Comparison of ENCODE assay signal across 38 cellular contexts in the genomic region with DNA sequence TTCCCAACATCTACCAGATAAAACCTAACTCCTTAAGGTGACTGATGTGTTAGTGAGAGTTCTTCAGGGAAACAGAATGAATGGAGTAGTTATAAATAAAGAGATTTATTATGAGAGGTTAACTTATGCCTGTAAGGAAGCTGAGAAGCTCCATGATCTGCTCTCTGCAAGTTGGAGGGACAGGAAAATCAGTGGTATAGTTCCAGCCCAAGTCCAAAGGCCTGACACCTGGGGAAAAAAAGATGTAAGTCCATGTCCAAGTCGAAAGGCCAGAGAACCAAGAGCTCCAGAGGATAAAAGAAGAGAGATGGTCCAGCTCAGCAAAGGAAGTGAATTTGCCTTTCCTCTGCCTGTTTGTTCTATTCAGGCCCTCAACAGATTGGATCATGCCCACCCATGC. TPM values are rescaled to one million over a fixed set of nuclear protein-coding genes. Genes with fewer than 3 reads are reported as not detected.
"Had no signal": no experiment of that assay in that cellular context is flagged by ENCODE, and none has a peak within 500 bp of the region (broad histone marks: within the 10 kb centered on the region; RNA-seq: fewer than 3 reads in every experiment).

No MANE protein-coding gene starts in this region.

- H3K4me3 ChIP-seq: heart right ventricle, hepatocyte, left ventricle myocardium inferior, lung, neural progenitor cell, ovary, right atrium auricular region, right lobe of liver, smooth muscle cell, tibial nerve, upper lobe of left lung, vagina had no signal

- H3K4me1 ChIP-seq: heart right ventricle, left ventricle myocardium inferior, neural progenitor cell, right atrium auricular region, right lobe of liver, tibial nerve, upper lobe of left lung, vagina had no signal

- H3K79me2 ChIP-seq: hepatocyte had no signal

- H3K4me2 ChIP-seq: hepatocyte, neural progenitor cell, smooth muscle cell had no signal

- H3K27me3 ChIP-seq: heart right ventricle, hepatocyte, neural progenitor cell, neutrophil, ovary, right atrium auricular region, right lobe of liver, tibial nerve, upper lobe of left lung, vagina had no signal

- H3K9me3 ChIP-seq: neutrophil, ovary, right lobe of liver, upper lobe of left lung, vagina had no signal

- H2AFZ ChIP-seq: hepatocyte, neural progenitor cell had no signal

- H3K36me3 ChIP-seq: heart right ventricle, left ventricle myocardium inferior, neural progenitor cell, neutrophil, ovary, right atrium auricular region, right lobe of liver, tibial nerve, upper lobe of left lung, vagina had no signal

- DNase-seq: heart right ventricle; islet precursor cell; kidney glomerular epithelial cell; left cardiac atrium; left ventricle myocardium inferior; midbrain; naive B cell; natural killer cell; nephron progenitor cell; occipital lobe; ovary; right lobe of liver; stimulated activated CD4-positive, alpha-beta T cell treated with anti-CD3 and anti-CD28 coated beads, Interleukin-1b, Interleukin-23, amount 100 ng/mL, for 48 hours; stimulated activated CD4-positive, alpha-beta T cell treated with anti-CD3 and anti-CD28 coated beads, Interleukin-2, amount 100 ng/mL, for 48 hours; stimulated activated CD4-positive, alpha-beta T cell treated with anti-CD3 and anti-CD28 coated beads, Interleukin-4, amount 100 ng/mL, for 4 hours; stimulated activated CD8-positive, alpha-beta memory T cell treated with anti-CD3 and anti-CD28 coated beads, Interleukin-4, amount 100 ng/mL, for 48 hours; stimulated activated naive CD4-positive, alpha-beta T cell treated with Interleukin-2 at 50 U/mL for 16 hours; stimulated activated naive CD8-positive, alpha-beta T cell treated with anti-CD3 and anti-CD28 coated beads, Interleukin-15, amount 100 ng/mL, for 72 hours; substantia nigra; upper lobe of left lung had no signal

- H3K9ac ChIP-seq: neural progenitor cell had no signal

- H3K27ac ChIP-seq: heart right ventricle, hepatocyte, left ventricle myocardium inferior, neural progenitor cell, neutrophil, ovary, right atrium auricular region, right lobe of liver, tibial nerve, upper lobe of left lung, vagina had no signal

RNA-seq across cellular contexts. Expression of gene KRTAP24-1, which starts 27.1 kb away (rescaled TPM):
- total RNA-seq: heart right ventricle, hepatocyte, left cardiac atrium, left ventricle myocardium inferior, lung, mesenteric fat pad, mucosa of gallbladder, natural killer cell, occipital lobe, ovary, progenitor cell of endocrine pancreas, pulmonary artery endothelial cell, renal cortical epithelial cell, right atrium auricular region, right lobe of liver, skeletal muscle tissue, smooth muscle cell, temporal lobe, tibial nerve, upper lobe of left lung, urinary bladder, vagina had no signal
- polyA plus RNA-seq: heart right ventricle, hepatocyte, lung, ovary, smooth muscle cell, thymus, urinary bladder had no signal

RNA-seq across cellular contexts. Expression of gene KRTAP25-1, which starts 33.6 kb away (rescaled TPM):
- total RNA-seq: heart right ventricle, hepatocyte, left cardiac atrium, left ventricle myocardium inferior, lower leg skin, lung, mesenteric fat pad, mucosa of gallbladder, natural killer cell, occipital lobe, ovary, progenitor cell of endocrine pancreas, pulmonary artery endothelial cell, renal cortical epithelial cell, right atrium auricular region, right lobe of liver, skeletal muscle tissue, smooth muscle cell, temporal lobe, tibial nerve, upper lobe of left lung, urinary bladder, vagina had no signal
- polyA plus RNA-seq: heart right ventricle, hepatocyte, lung, ovary, smooth muscle cell, thymus, urinary bladder had no signal

RNA-seq across cellular contexts. Expression of gene CLDN8, which starts 39.8 kb away (rescaled TPM):
- total RNA-seq: heart right ventricle, left cardiac atrium, left ventricle myocardium inferior, mesenteric fat pad, natural killer cell, occipital lobe, progenitor cell of endocrine pancreas, pulmonary artery endothelial cell, renal cortical epithelial cell, right atrium auricular region, right lobe of liver, skeletal muscle tissue, smooth muscle cell, temporal lobe, tibial nerve had no signal
- polyA plus RNA-seq: heart right ventricle, ovary, smooth muscle cell had no signal
